In genomic region chr3:161049683-161050248, GRCh38 we compare ENCODE assay signal across 12 cellular contexts.
"Had no signal": no experiment of that assay in that cellular context is flagged by ENCODE, and none has a peak within 500 bp of the region (broad histone marks: within the 10 kb centered on the region; RNA-seq: fewer than 3 reads in every experiment).

No MANE protein-coding gene starts in this region.

- H3K36me3 ChIP-seq: suprapubic skin, WERI-Rb-1 had no signal

- H3K4me2 ChIP-seq: hepatocyte, smooth muscle cell had no signal

- H3K4me3 ChIP-seq: body of pancreas, hepatocyte, smooth muscle cell, suprapubic skin had no signal

- DNase-seq: activated CD4-positive, alpha-beta T cell treated with anti-CD3 and anti-CD28 coated beads for 36 hours; activated naive CD4-positive, alpha-beta T cell treated with anti-CD3 and anti-CD28 coated beads for 36 hours; body of pancreas; dermis blood vessel endothelial cell; T-cell; WERI-Rb-1 had no signal

- H2AFZ ChIP-seq: hepatocyte had no signal

- H3K4me1 Mint-ChIP-seq: activated CD4-positive, alpha-beta T cell treated with anti-CD3 and anti-CD28 coated beads for 36 hours; activated T-helper 17 cell treated with anti-CD3 and anti-CD28 coated beads, Interleukin-2, amount 50 U/mL, for 72 hours; mesothelial cell of epicardium; T-cell had no signal

- ATAC-seq: activated CD4-positive, alpha-beta T cell treated with anti-CD3 and anti-CD28 coated beads for 36 hours; activated T-helper 17 cell treated with anti-CD3 and anti-CD28 coated beads, Interleukin-2, amount 50 U/mL, for 72 hours; body of pancreas; stimulated activated memory B cell treated with anti-CD40 and anti-IgM and Interleukin-4, amounts not matched to agents 10 μg/mL and 1 μg/mL and 100 μg/mL, for 72 hours; T-cell had no signal

- H3K79me2 ChIP-seq: hepatocyte had no signal

- H3K27ac ChIP-seq: body of pancreas, hepatocyte, suprapubic skin, WERI-Rb-1 had no signal

- H3K27ac Mint-ChIP-seq: activated CD4-positive, alpha-beta T cell treated with anti-CD3 and anti-CD28 coated beads for 36 hours; activated naive CD4-positive, alpha-beta T cell treated with anti-CD3 and anti-CD28 coated beads for 36 hours; activated T-helper 17 cell treated with anti-CD3 and anti-CD28 coated beads, Interleukin-2, amount 50 U/mL, for 72 hours; mesothelial cell of epicardium; stimulated activated memory B cell treated with anti-CD40 and anti-IgM and Interleukin-4, amounts not matched to agents 10 μg/mL and 1 μg/mL and 100 μg/mL, for 72 hours; T-cell had no signal

- H3K4me1 ChIP-seq: body of pancreas, suprapubic skin had no signal

- H3K27me3 Mint-ChIP-seq: activated CD4-positive, alpha-beta T cell treated with anti-CD3 and anti-CD28 coated beads for 36 hours; activated T-helper 17 cell treated with anti-CD3 and anti-CD28 coated beads, Interleukin-2, amount 50 U/mL, for 72 hours; stimulated activated memory B cell treated with anti-CD40 and anti-IgM and Interleukin-4, amounts not matched to agents 10 μg/mL and 1 μg/mL and 100 μg/mL, for 72 hours; T-cell had no signal

- H3K27me3 ChIP-seq: body of pancreas, hepatocyte, suprapubic skin had no signal

- H3K4me3 Mint-ChIP-seq: activated CD4-positive, alpha-beta T cell treated with anti-CD3 and anti-CD28 coated beads for 36 hours; activated naive CD4-positive, alpha-beta T cell treated with anti-CD3 and anti-CD28 coated beads for 36 hours; activated T-helper 17 cell treated with anti-CD3 and anti-CD28 coated beads, Interleukin-2, amount 50 U/mL, for 72 hours; mesothelial cell of epicardium; stimulated activated memory B cell treated with anti-CD40 and anti-IgM and Interleukin-4, amounts not matched to agents 10 μg/mL and 1 μg/mL and 100 μg/mL, for 72 hours; T-cell had no signal

- H3K9me3 ChIP-seq: body of pancreas, suprapubic skin had no signal
